In genomic region chr10:70092389-70092718, GRCh38 we compare ENCODE assay signal across 18 cellular contexts. TPM values are rescaled to one million over a fixed set of nuclear protein-coding genes. Genes with fewer than 3 reads are reported as not detected.
DNase-seq lines count a peak whose midpoint lies in the region; ATAC-seq and TF ChIP-seq lines count a peak whose summit lies in the region.
"Had no signal": no experiment of that assay in that cellular context is flagged by ENCODE, and none has a peak within 500 bp of the region (broad histone marks: within the 10 kb centered on the region; RNA-seq: fewer than 3 reads in every experiment).

No MANE protein-coding gene starts in this region.

- CTCF ChIA-PET in CD4-positive, alpha-beta memory T cell (lab: Charles Lee; ENCODE audit: partially characterized antibody) = interaction anchor here (1.2 to 5.6 kb wide), 7 partner anchors 8 to 135 kb away, joined by 3 to 92 read pairs (median 7); partner anchors contain the start of gene TYSND1
- CTCF ChIA-PET in naive thymus-derived CD4-positive, alpha-beta T cell (lab: Charles Lee) = interaction anchor here (1.3 to 5.3 kb wide), 5 partner anchors 24 to 310 kb away, joined by 3 to 40 read pairs (median 4); partner anchors contain the start of gene TYSND1

- peaks cover 7% of the 10 kb centered on the region for H3K36me3 ChIP-seq in CD4-positive, CD25-positive, alpha-beta regulatory T cell (ENCODE audit: control insufficient read depth, insufficient read depth, low read length)
- H3K36me3 ChIP-seq in CD4-positive, alpha-beta memory T cell (ENCODE audit: insufficient read depth, low read length) = no peaks in the 10 kb centered on the region
- H3K36me3 ChIP-seq in naive thymus-derived CD4-positive, alpha-beta T cell (ENCODE audit: control insufficient read depth in 2 of 3, insufficient read depth in 3 of 3, low read length in 3 of 3) = peaks cover 0 to 7% (median 0%) of the 10 kb centered on the region in 3 experiments
- H3K36me3 ChIP-seq: neutrophil had no signal

- H3K4me1 Mint-ChIP-seq in CD4-positive, CD25-positive, alpha-beta regulatory T cell = peaks cover 5 to 50% (median 29%) of the 10 kb centered on the region in 4 donors
- peaks cover 24 to 46% (median 37%) of the 10 kb centered on the region in 4 donors for H3K4me1 Mint-ChIP-seq in CD4-positive, alpha-beta memory T cell
- peaks cover 29% of the 10 kb centered on the region for H3K4me1 Mint-ChIP-seq in activated T-helper 17 cell treated with anti-CD3 and anti-CD28 coated beads, Interleukin-2, amount 50 U/mL, for 72 hours
- H3K4me1 Mint-ChIP-seq in naive thymus-derived CD4-positive, alpha-beta T cell = peaks cover 18 to 60% (median 52%) of the 10 kb centered on the region in 7 donors
- H3K4me1 Mint-ChIP-seq in endothelial cell (ENCODE audit: unreplicated experiment) = no peaks in the 10 kb centered on the region
- no peaks in the 10 kb centered on the region for H3K4me1 Mint-ChIP-seq in glutamatergic neuron (ENCODE audit: low read depth, unreplicated experiment)
- H3K4me1 Mint-ChIP-seq: mesothelial cell of epicardium had no signal

- no peaks in the 10 kb centered on the region for H3K27me3 ChIP-seq in CD4-positive, CD25-positive, alpha-beta regulatory T cell (ENCODE audit: control insufficient read depth, insufficient read depth, low read length)
- no peaks in the 10 kb centered on the region for H3K27me3 ChIP-seq in CD4-positive, alpha-beta memory T cell (ENCODE audit: insufficient read depth, low read length)
- H3K27me3 ChIP-seq in naive thymus-derived CD4-positive, alpha-beta T cell (ENCODE audit: control insufficient read depth in 2 of 2, insufficient read depth in 2 of 2, low read length in 2 of 2) = no peaks in the 10 kb centered on the region
- H3K27me3 ChIP-seq in foreskin keratinocyte = no peaks in the 10 kb centered on the region
- H3K27me3 ChIP-seq: body of pancreas, heart left ventricle, neutrophil had no signal

- H3K4me1 ChIP-seq in CD4-positive, CD25-positive, alpha-beta regulatory T cell (ENCODE audit: control insufficient read depth, insufficient read depth, low read length, poor library complexity, severe bottlenecking) = peaks cover 30% of the 10 kb centered on the region
- H3K4me1 ChIP-seq in CD4-positive, alpha-beta memory T cell (ENCODE audit: insufficient read depth, low read length) = peaks cover 45% of the 10 kb centered on the region
- H3K4me1 ChIP-seq in naive thymus-derived CD4-positive, alpha-beta T cell (ENCODE audit: control insufficient read depth in 2 of 2, insufficient read depth in 2 of 2, low read length in 2 of 2) = peaks cover 17 to 29% of the 10 kb centered on the region in 2 donors
- peaks cover 3% of the 10 kb centered on the region for H3K4me1 ChIP-seq in foreskin keratinocyte
- H3K4me1 ChIP-seq: body of pancreas, heart left ventricle had no signal

- peak overlapping the region; percentile 80 to 98 (median 88) for H3K4me3 Mint-ChIP-seq in CD4-positive, CD25-positive, alpha-beta regulatory T cell
- H3K4me3 Mint-ChIP-seq in CD4-positive, alpha-beta memory T cell = peak overlapping the region; percentile 76 to 87 (median 84)
- H3K4me3 Mint-ChIP-seq in activated T-helper 17 cell treated with anti-CD3 and anti-CD28 coated beads, Interleukin-2, amount 50 U/mL, for 72 hours = peak overlapping the region; percentile 96
- peak overlapping the region; percentile 70 to 96 (median 89) for H3K4me3 Mint-ChIP-seq in naive thymus-derived CD4-positive, alpha-beta T cell
- H3K4me3 Mint-ChIP-seq in endothelial cell (ENCODE audit: unreplicated experiment) = no peak overlapping the region
- H3K4me3 Mint-ChIP-seq in glutamatergic neuron (ENCODE audit: unreplicated experiment) = no peak overlapping the region
- H3K4me3 Mint-ChIP-seq: mesothelial cell of epicardium, type B pancreatic cell had no signal

- intact Hi-C loops in CD4-positive, alpha-beta memory T cell (cut with micrococcal nuclease) = loop anchor here (2.0 kb wide), 1 partner anchor 78 kb away; the partner anchor contains the start of gene SAR1A
- intact Hi-C loops in naive thymus-derived CD4-positive, alpha-beta T cell (cut with micrococcal nuclease) = loop anchor here (1.0 to 5.0 kb wide), 6 partner anchors 8 to 795 kb away; partner anchors contain the start of genes TYSND1 (in 2 of the 2), PCBD1 (in 1 of the 2), PPA1 (in 1 of the 2) and SAR1A (in 1 of the 2)

- no peaks in the 10 kb centered on the region for H3K9me3 ChIP-seq in CD4-positive, CD25-positive, alpha-beta regulatory T cell (ENCODE audit: control insufficient read depth in 2 of 2, low read length in 2 of 2)
- H3K9me3 ChIP-seq in CD4-positive, alpha-beta memory T cell (ENCODE audit: control insufficient read depth in 1 of 2, low read length in 2 of 2) = no peaks in the 10 kb centered on the region
- no peaks in the 10 kb centered on the region for H3K9me3 ChIP-seq in naive thymus-derived CD4-positive, alpha-beta T cell (ENCODE audit: control insufficient read depth in 2 of 3, low read length in 3 of 3)
- H3K9me3 ChIP-seq: body of pancreas, heart left ventricle, neutrophil had no signal

- H3K9me3 Mint-ChIP-seq in CD4-positive, CD25-positive, alpha-beta regulatory T cell = no peaks in the 10 kb centered on the region
- no peaks in the 10 kb centered on the region for H3K9me3 Mint-ChIP-seq in CD4-positive, alpha-beta memory T cell
- no peaks in the 10 kb centered on the region for H3K9me3 Mint-ChIP-seq in activated T-helper 17 cell treated with anti-CD3 and anti-CD28 coated beads, Interleukin-2, amount 50 U/mL, for 72 hours
- peaks cover 0 to 3% (median 0%) of the 10 kb centered on the region in 11 donors for H3K9me3 Mint-ChIP-seq in naive thymus-derived CD4-positive, alpha-beta T cell
- no peaks in the 10 kb centered on the region for H3K9me3 Mint-ChIP-seq in endothelial cell (ENCODE audit: unreplicated experiment)
- peaks cover 3% of the 10 kb centered on the region for H3K9me3 Mint-ChIP-seq in glutamatergic neuron (ENCODE audit: unreplicated experiment)
- H3K9me3 Mint-ChIP-seq: mesothelial cell of epicardium, type B pancreatic cell had no signal

- POLR2A ChIA-PET in CD4-positive, alpha-beta memory T cell (lab: Charles Lee; ENCODE audit: partially characterized antibody) = interaction anchor here (0.6 to 5.3 kb wide), 9 partner anchors 17 to 1046 kb away, joined by 3 to 81 read pairs (median 5); partner anchors contain the start of genes EIF4EBP2, SAR1A and TYSND1
- POLR2A ChIA-PET in naive thymus-derived CD4-positive, alpha-beta T cell (lab: Charles Lee) = interaction anchor here (0.6 to 2.8 kb wide), 12 partner anchors 11 to 955 kb away, joined by 3 to 44 read pairs (median 4); partner anchors contain the start of genes SAR1A and TYSND1

- TF ChIP-seq CTCF in endothelial cell (IDR thresholded peaks at IDR 0.05; ENCODE audit: unreplicated experiment) (no peak), glutamatergic neuron (IDR thresholded peaks at IDR 0.05; ENCODE audit: partially characterized antibody, unreplicated experiment) (no peak), foreskin keratinocyte (conservative IDR thresholded peaks at IDR 0.05) (no peak)

- peak overlapping the region; percentile 86 for H3K4me3 ChIP-seq in CD4-positive, CD25-positive, alpha-beta regulatory T cell (ENCODE audit: low read depth, low read length)
- H3K4me3 ChIP-seq in CD4-positive, alpha-beta memory T cell (ENCODE audit: low read length in 2 of 2) = peak overlapping the region; percentile 26 to 62
- peak overlapping the region; percentile 73 for H3K4me3 ChIP-seq in naive thymus-derived CD4-positive, alpha-beta T cell (ENCODE audit: low read length)
- H3K4me3 ChIP-seq: body of pancreas, K562 had no signal

- H3K27ac ChIP-seq in CD4-positive, CD25-positive, alpha-beta regulatory T cell (ENCODE audit: insufficient read depth, low read length, poor library complexity, severe bottlenecking) = peak overlapping the region; percentile 71
- peak overlapping the region; percentile 61 for H3K27ac ChIP-seq in CD4-positive, alpha-beta memory T cell (ENCODE audit: low read depth, low read length)
- H3K27ac ChIP-seq in naive thymus-derived CD4-positive, alpha-beta T cell (ENCODE audit: low read depth, low read length) = peak overlapping the region; percentile 79
- no peak overlapping the region for H3K27ac ChIP-seq in foreskin keratinocyte
- H3K27ac ChIP-seq: body of pancreas, neutrophil, WERI-Rb-1 had no signal

- ATAC-seq in CD4-positive, CD25-positive, alpha-beta regulatory T cell (ENCODE audit: low read depth in 2 of 2) = peak; percentile 32 to 44
- peak; percentile 18 for ATAC-seq in activated T-helper 17 cell treated with anti-CD3 and anti-CD28 coated beads, Interleukin-2, amount 50 U/mL, for 72 hours (replicated peaks)
- peak; percentile 49 for ATAC-seq in naive thymus-derived CD4-positive, alpha-beta T cell
- ATAC-seq in foreskin keratinocyte = no peak
- ATAC-seq: body of pancreas, heart left ventricle, PC-3 had no signal

- DNase-seq in CD4-positive, CD25-positive, alpha-beta regulatory T cell = no peak
- DNase-seq in CD4-positive, alpha-beta memory T cell = no peak
- DNase-seq in naive thymus-derived CD4-positive, alpha-beta T cell = peak in 1 of 9 donors; percentile 9
- DNase-seq in endothelial cell (ENCODE audit: low spot score) = no peak
- no peak for DNase-seq in glutamatergic neuron
- DNase-seq in foreskin keratinocyte = no peak
- DNase-seq: body of pancreas, heart left ventricle, NCI-H187, NCI-H226, PC-3, SHP77, WERI-Rb-1 had no signal

- peaks cover 8% of the 10 kb centered on the region for H3K36me3 Mint-ChIP-seq in CD4-positive, CD25-positive, alpha-beta regulatory T cell
- H3K36me3 Mint-ChIP-seq in CD4-positive, alpha-beta memory T cell = peaks cover 4 to 19% of the 10 kb centered on the region in 2 donors
- H3K36me3 Mint-ChIP-seq in activated T-helper 17 cell treated with anti-CD3 and anti-CD28 coated beads, Interleukin-2, amount 50 U/mL, for 72 hours (ENCODE audit: low read depth) = peaks cover 8% of the 10 kb centered on the region
- peaks cover 0 to 13% (median 6%) of the 10 kb centered on the region in 5 donors for H3K36me3 Mint-ChIP-seq in naive thymus-derived CD4-positive, alpha-beta T cell
- peaks cover 39% of the 10 kb centered on the region for H3K36me3 Mint-ChIP-seq in endothelial cell (ENCODE audit: low read depth, unreplicated experiment)
- peaks cover 8% of the 10 kb centered on the region for H3K36me3 Mint-ChIP-seq in glutamatergic neuron (ENCODE audit: unreplicated experiment)

- H3K27ac Mint-ChIP-seq in CD4-positive, CD25-positive, alpha-beta regulatory T cell = peak overlapping the region; percentile 95 to 96 (median 96)
- H3K27ac Mint-ChIP-seq in CD4-positive, alpha-beta memory T cell = peak overlapping the region; percentile 83 to 98 (median 94)
- H3K27ac Mint-ChIP-seq in activated T-helper 17 cell treated with anti-CD3 and anti-CD28 coated beads, Interleukin-2, amount 50 U/mL, for 72 hours = peak overlapping the region; percentile 99
- H3K27ac Mint-ChIP-seq in naive thymus-derived CD4-positive, alpha-beta T cell = peak overlapping the region; percentile 77 to 99 (median 93)
- H3K27ac Mint-ChIP-seq in endothelial cell (ENCODE audit: unreplicated experiment) (no peak overlapping the region), glutamatergic neuron (ENCODE audit: unreplicated experiment) (no peak overlapping the region)
- H3K27ac Mint-ChIP-seq: mesothelial cell of epicardium, type B pancreatic cell had no signal

- H3K27me3 Mint-ChIP-seq in CD4-positive, CD25-positive, alpha-beta regulatory T cell = no peaks in the 10 kb centered on the region
- no peaks in the 10 kb centered on the region for H3K27me3 Mint-ChIP-seq in CD4-positive, alpha-beta memory T cell
- H3K27me3 Mint-ChIP-seq in activated T-helper 17 cell treated with anti-CD3 and anti-CD28 coated beads, Interleukin-2, amount 50 U/mL, for 72 hours = no peaks in the 10 kb centered on the region
- no peaks in the 10 kb centered on the region for H3K27me3 Mint-ChIP-seq in naive thymus-derived CD4-positive, alpha-beta T cell
- H3K27me3 Mint-ChIP-seq in endothelial cell (ENCODE audit: unreplicated experiment) (peaks cover 2% of the 10 kb centered on the region), glutamatergic neuron (ENCODE audit: unreplicated experiment) (peaks cover 5% of the 10 kb centered on the region)
- H3K27me3 Mint-ChIP-seq: type B pancreatic cell had no signal

RNA-seq across cellular contexts. Expression of gene MACROH2A2, which starts 39.7 kb away (rescaled TPM):
- total RNA-seq in CD4-positive, CD25-positive, alpha-beta regulatory T cell = 2.4 TPM
- 1 to 10 TPM; 3.2 to 4.1 (median 3.5) TPM for polyA plus RNA-seq in CD4-positive, CD25-positive, alpha-beta regulatory T cell
- total RNA-seq in CD4-positive, alpha-beta memory T cell = 1 to 10 TPM; 4.8 to 5.5 TPM
- polyA plus RNA-seq in CD4-positive, alpha-beta memory T cell = 1 to 10 TPM; 4.6 to 5.6 TPM
- 1 to 10 TPM; 2.4 to 2.5 TPM for total RNA-seq in activated T-helper 17 cell treated with anti-CD3 and anti-CD28 coated beads, Interleukin-2, amount 50 U/mL, for 72 hours
- total RNA-seq in naive thymus-derived CD4-positive, alpha-beta T cell = 1 to 10 TPM; 3.1 to 6.0 (median 4.2) TPM
- 1 to 10 TPM; 3.8 to 4.6 TPM for polyA plus RNA-seq in naive thymus-derived CD4-positive, alpha-beta T cell
- total RNA-seq in endothelial cell (ENCODE audit: unreplicated experiment) = 75.2 TPM
- 58.3 TPM for total RNA-seq in glutamatergic neuron (ENCODE audit: unreplicated experiment)
- total RNA-seq in foreskin keratinocyte = 33.9 and 35.6 TPM in 2 replicates
- 35.2 and 35.6 TPM in 2 replicates for polyA plus RNA-seq in foreskin keratinocyte
- total RNA-seq: K562 had no signal

RNA-seq across cellular contexts. Expression of gene AIFM2, which starts 40.3 kb away (rescaled TPM):
- 5.5 TPM for total RNA-seq in CD4-positive, CD25-positive, alpha-beta regulatory T cell
- polyA plus RNA-seq in CD4-positive, CD25-positive, alpha-beta regulatory T cell = 1 to 10 TPM; 2.0 to 2.4 (median 2.2) TPM
- 1 to 10 TPM; 4.7 to 5.8 TPM for total RNA-seq in CD4-positive, alpha-beta memory T cell
- 1 to 10 TPM in 1 of 2 donors, under 1 TPM in 1; 0.68 to 2.7 TPM for polyA plus RNA-seq in CD4-positive, alpha-beta memory T cell
- 10 to 100 TPM; 11.3 to 14.3 TPM for total RNA-seq in activated T-helper 17 cell treated with anti-CD3 and anti-CD28 coated beads, Interleukin-2, amount 50 U/mL, for 72 hours
- total RNA-seq in naive thymus-derived CD4-positive, alpha-beta T cell = 1 to 10 TPM; 3.0 to 5.5 (median 3.2) TPM
- 1 to 10 TPM in 1 of 2 donors, under 1 TPM in 1; 0.91 to 2.9 TPM for polyA plus RNA-seq in naive thymus-derived CD4-positive, alpha-beta T cell
- total RNA-seq in endothelial cell (ENCODE audit: unreplicated experiment) = 1.7 TPM
- 0.74 TPM for total RNA-seq in glutamatergic neuron (ENCODE audit: unreplicated experiment)
- total RNA-seq in foreskin keratinocyte = 2.7 and 2.8 TPM in 2 replicates
- 3.7 and 3.9 TPM in 2 replicates for polyA plus RNA-seq in foreskin keratinocyte

RNA-seq across cellular contexts. Expression of gene TYSND1, which starts 54.1 kb away (rescaled TPM):
- 15.2 TPM for total RNA-seq in CD4-positive, CD25-positive, alpha-beta regulatory T cell
- 10 to 100 TPM; 15.0 to 28.1 (median 20.3) TPM for polyA plus RNA-seq in CD4-positive, CD25-positive, alpha-beta regulatory T cell
- 10 to 100 TPM; 29.3 to 31.4 TPM for total RNA-seq in CD4-positive, alpha-beta memory T cell
- 10 to 100 TPM; 16.4 to 21.9 TPM for polyA plus RNA-seq in CD4-positive, alpha-beta memory T cell
- total RNA-seq in activated T-helper 17 cell treated with anti-CD3 and anti-CD28 coated beads, Interleukin-2, amount 50 U/mL, for 72 hours = 10 to 100 TPM in 1 of 2 donors, 1 to 10 TPM in 1; 9.6 to 16.4 TPM
- total RNA-seq in naive thymus-derived CD4-positive, alpha-beta T cell = 10 to 100 TPM; 13.8 to 35.9 (median 19.5) TPM
- polyA plus RNA-seq in naive thymus-derived CD4-positive, alpha-beta T cell = 10 to 100 TPM; 21.0 to 25.0 TPM
- total RNA-seq in endothelial cell (ENCODE audit: unreplicated experiment) = 6.7 TPM
- total RNA-seq in glutamatergic neuron (ENCODE audit: unreplicated experiment) = 1.9 TPM
- total RNA-seq in foreskin keratinocyte = 12.2 and 12.3 TPM in 2 replicates
- polyA plus RNA-seq in foreskin keratinocyte = 11.6 and 12.0 TPM in 2 replicates

Comparison
In these comparisons a context has a peak if more than half of its experiments do, and no peak if none do; other contexts are left out.
1. H3K27ac Mint-ChIP-seq: peak in CD4-positive, CD25-positive, alpha-beta regulatory T cell (3 of 3), CD4-positive, alpha-beta memory T cell (7 of 7), activated T-helper 17 cell treated with anti-CD3 and anti-CD28 coated beads, Interleukin-2, amount 50 U/mL, for 72 hours (single experiment) and naive thymus-derived CD4-positive, alpha-beta T cell (9 of 9); none in endothelial cell (single experiment) and glutamatergic neuron (single experiment).
2. H3K4me3 Mint-ChIP-seq: peak in CD4-positive, CD25-positive, alpha-beta regulatory T cell (4 of 4), CD4-positive, alpha-beta memory T cell (8 of 8), activated T-helper 17 cell treated with anti-CD3 and anti-CD28 coated beads, Interleukin-2, amount 50 U/mL, for 72 hours (single experiment) and naive thymus-derived CD4-positive, alpha-beta T cell (10 of 10); none in endothelial cell (single experiment) and glutamatergic neuron (single experiment).
3. Peak in every context shown above with its lines, with median percentiles within 50 percentile points of each other: H3K4me3 ChIP-seq.